8 cellular contexts compared by ENCODE assay signal in genomic region chr9:121545875-121546423, GRCh38. TPM values are rescaled to one million over a fixed set of nuclear protein-coding genes. Genes with fewer than 3 reads are reported as not detected.
DNase-seq lines count a peak whose midpoint lies in the region; ATAC-seq and TF ChIP-seq lines count a peak whose summit lies in the region.

No MANE protein-coding gene starts in this region.

- POLR2A ChIA-PET in activated CD4-positive, alpha-beta memory T cell treated with anti-CD3 and anti-CD28 coated beads for 36 hours (lab: Charles Lee) = no interaction called here

- H3K4me3 Mint-ChIP-seq in activated CD4-positive, alpha-beta memory T cell treated with anti-CD3 and anti-CD28 coated beads for 36 hours = no peak overlapping the region
- H3K4me3 Mint-ChIP-seq in effector memory CD8-positive, alpha-beta T cell = no peak overlapping the region
- H3K4me3 Mint-ChIP-seq in mesothelial cell of epicardium = peak overlapping the region; percentile 41

- TF ChIP-seq CTCF in AG09319 (IDR thresholded peaks at IDR 0.05; ENCODE audit: low read depth, low read length) (peak; percentile 96), mesothelial cell of epicardium (IDR thresholded peaks at IDR 0.05; ENCODE audit: unreplicated experiment) (peak; percentile 88)

- peaks cover 18% of the 10 kb centered on the region for H3K27me3 Mint-ChIP-seq in activated CD4-positive, alpha-beta memory T cell treated with anti-CD3 and anti-CD28 coated beads for 36 hours
- peaks cover 42 to 64% of the 10 kb centered on the region in 2 donors for H3K27me3 Mint-ChIP-seq in effector memory CD8-positive, alpha-beta T cell
- H3K27me3 Mint-ChIP-seq in mesothelial cell of epicardium (ENCODE audit: low read depth) = peaks cover 3% of the 10 kb centered on the region

- no peaks in the 10 kb centered on the region for H3K36me3 Mint-ChIP-seq in activated CD4-positive, alpha-beta memory T cell treated with anti-CD3 and anti-CD28 coated beads for 36 hours
- H3K36me3 Mint-ChIP-seq in effector memory CD8-positive, alpha-beta T cell (ENCODE audit: insufficient read depth) = peaks cover 2% of the 10 kb centered on the region
- no peaks in the 10 kb centered on the region for H3K36me3 Mint-ChIP-seq in mesothelial cell of epicardium

- DNase-seq in AG09319 (ENCODE audit: extremely low read depth, low read depth) = peak; percentile 92
- DNase-seq in NCI-H69 (lab: John Stamatoyannopoulos, UW) = peak; percentile 96
- DNase-seq in activated CD4-positive, alpha-beta memory T cell treated with anti-CD3 and anti-CD28 coated beads for 36 hours = peak; percentile 79
- peak; percentile 51 to 55 (median 52) for DNase-seq in effector memory CD8-positive, alpha-beta T cell
- peak; percentile 86 to 94 for DNase-seq in mesothelial cell of epicardium (ENCODE audit: low spot score in 2 of 2, unreplicated experiment in 2 of 2)
- peak; percentile 50 to 61 for DNase-seq in stimulated activated CD8-positive, alpha-beta memory T cell treated with anti-CD3 and anti-CD28 coated beads, Interleukin-15, amount 100 ng/mL, for 48 hours (ENCODE audit: low read depth in 2 of 2)

- no peaks in the 10 kb centered on the region for H3K9me3 Mint-ChIP-seq in activated CD4-positive, alpha-beta memory T cell treated with anti-CD3 and anti-CD28 coated beads for 36 hours
- H3K9me3 Mint-ChIP-seq in effector memory CD8-positive, alpha-beta T cell = no peaks in the 10 kb centered on the region
- peaks cover 4% of the 10 kb centered on the region for H3K9me3 Mint-ChIP-seq in mesothelial cell of epicardium

- H3K4me1 Mint-ChIP-seq in activated CD4-positive, alpha-beta memory T cell treated with anti-CD3 and anti-CD28 coated beads for 36 hours (ENCODE audit: low read depth) = peaks cover under 1% of the 10 kb centered on the region
- H3K4me1 Mint-ChIP-seq in effector memory CD8-positive, alpha-beta T cell (ENCODE audit: low read depth in 2 of 2) = no peaks in the 10 kb centered on the region
- H3K4me1 Mint-ChIP-seq in mesothelial cell of epicardium = peaks cover 2% of the 10 kb centered on the region

- intact Hi-C loops in activated CD4-positive, alpha-beta memory T cell treated with anti-CD3 and anti-CD28 coated beads for 36 hours (cut with micrococcal nuclease) = loop anchor here (2.0 kb wide), 1 partner anchor 447 kb away; no protein-coding TSS in a partner anchor

- ATAC-seq in GM19023 (IDR thresholded peaks at IDR 0.05; ENCODE audit: unreplicated experiment) (peak; percentile 89), HG03521 (IDR thresholded peaks at IDR 0.05; ENCODE audit: unreplicated experiment) (peak; percentile 77)
- peak; percentile 76 for ATAC-seq in effector memory CD8-positive, alpha-beta T cell (replicated peaks)

- CTCF ChIA-PET in activated CD4-positive, alpha-beta memory T cell treated with anti-CD3 and anti-CD28 coated beads for 36 hours (lab: Charles Lee) = interaction anchor here (0.6 to 2.7 kb wide), 30 partner anchors 9 to 805 kb away, joined by 3 to 17 read pairs (median 4); no protein-coding TSS in a partner anchor

- no peak overlapping the region for H3K27ac Mint-ChIP-seq in activated CD4-positive, alpha-beta memory T cell treated with anti-CD3 and anti-CD28 coated beads for 36 hours
- no peak overlapping the region for H3K27ac Mint-ChIP-seq in effector memory CD8-positive, alpha-beta T cell
- no peak overlapping the region for H3K27ac Mint-ChIP-seq in mesothelial cell of epicardium

RNA-seq across cellular contexts. Expression of gene GGTA1, which starts 46.3 kb away (rescaled TPM):
- not detected for total RNA-seq in activated CD4-positive, alpha-beta memory T cell treated with anti-CD3 and anti-CD28 coated beads for 36 hours
- 0.22 TPM in 1 of 3 replicates, not detected in the others for total RNA-seq in mesothelial cell of epicardium

Comparison
In these comparisons a context has a peak if more than half of its experiments do, and no peak if none do; other contexts are left out.
1. Peak in every context shown above with its lines: DNase-seq and ATAC-seq.